7 cellular contexts compared by ENCODE assay signal in genomic region chr21:27984663-27985325, GRCh38.
DNase-seq lines count a peak whose midpoint lies in the region; ATAC-seq and TF ChIP-seq lines count a peak whose summit lies in the region.
"Not testable (repeated sequence)": the region's sequence is repeated elsewhere in the genome, so short reads cannot be mapped to it uniquely, and the experiment has no call there.

No MANE protein-coding gene starts in this region.

- intact Hi-C loops in MCF 10A (cut with micrococcal nuclease) = not testable (repeated sequence)

- not testable (repeated sequence) for H2AK5ac ChIP-seq in mesenchymal stem cell (ENCODE audit: low read length, severe bottlenecking)

- not testable (repeated sequence) for BruUV-seq in MCF 10A (replicated peaks; lab: Mats Ljungman, UMichigan)

- WGBS in mesenchymal stem cell = 100% methylated on average over 1 of the region's 2 CpGs

- H2AFZ ChIP-seq in mesenchymal stem cell (ENCODE audit: low read depth, low read length) = not testable (repeated sequence)

- H2BK12ac ChIP-seq in mesenchymal stem cell (ENCODE audit: low read length in 2 of 2) = not testable (repeated sequence)

- H3K18ac ChIP-seq in mesenchymal stem cell (ENCODE audit: low read depth in 1 of 2, low read length in 2 of 2) = not testable (repeated sequence)

- not testable (repeated sequence) for H3K4me3 Mint-ChIP-seq in MCF 10A (ENCODE audit: unreplicated experiment)

- not testable (repeated sequence) for H3K4me1 ChIP-seq in RWPE2 (ENCODE audit: insufficient read depth, poor library complexity, severe bottlenecking); mesenchymal stem cell (ENCODE audit: control insufficient read depth, insufficient read depth, low read depth, low read length)

- not testable (repeated sequence) for TF ChIP-seq CTCF in AG10803 (conservative IDR thresholded peaks at IDR 0.05; ENCODE audit: low read length); RWPE2 (IDR thresholded peaks at IDR 0.05; ENCODE audit: poor library complexity, severe bottlenecking); MCF 10A (IDR thresholded peaks at IDR 0.05; ENCODE audit: unreplicated experiment); epithelial cell of esophagus (IDR thresholded peaks at IDR 0.05; ENCODE audit: insufficient read depth, low read depth, low read length, missing control alignments)

- not testable (repeated sequence) for H3K27me3 ChIP-seq in RWPE2 (ENCODE audit: insufficient read depth, poor library complexity, severe bottlenecking); mesenchymal stem cell (ENCODE audit: control insufficient read depth in 1 of 2, insufficient read depth in 1 of 2, low read length in 2 of 2)

- not testable (repeated sequence) for H3K79me1 ChIP-seq in mesenchymal stem cell (replicated peaks; ENCODE audit: low read length, poor library complexity, severe bottlenecking)

- H3K9me3 Mint-ChIP-seq in MCF 10A (ENCODE audit: unreplicated experiment) = not testable (repeated sequence)

- H3K36me3 Mint-ChIP-seq in MCF 10A (ENCODE audit: insufficient read depth, unreplicated experiment) = not testable (repeated sequence)

- not testable (repeated sequence) for H3K27ac ChIP-seq in RWPE2 (ENCODE audit: poor library complexity, severe bottlenecking); mesenchymal stem cell (ENCODE audit: low read length, poor library complexity, severe bottlenecking)

- H4K91ac ChIP-seq in mesenchymal stem cell (ENCODE audit: low read length) = not testable (repeated sequence)

- H3K4me1 Mint-ChIP-seq in MCF 10A (ENCODE audit: insufficient read depth, unreplicated experiment) = not testable (repeated sequence)

- POLR2A ChIA-PET in MCF 10A (lab: Yijun Ruan, JAX) = not testable (repeated sequence)

- not testable (repeated sequence) for H3K9me3 ChIP-seq in RWPE2 (ENCODE audit: severe bottlenecking); mesenchymal stem cell (ENCODE audit: control insufficient read depth, low read length)

- DNase-seq in AG10803 (ENCODE audit: low read depth) = peak; percentile 42
- peak; percentile 2 for DNase-seq in HPDE6-E6E7 (ENCODE audit: extremely low spot score)
- DNase-seq in RWPE2 (ENCODE audit: low spot score); mesenchymal stem cell: not testable (repeated sequence)
- DNase-seq in MCF 10A (ENCODE audit: unreplicated experiment) = peak; percentile 1
- peak; percentile 62 for DNase-seq in epithelial cell of esophagus (ENCODE audit: low read depth)
- DNase-seq in fibroblast of the conjunctiva (ENCODE audit: low read depth) = peak; percentile 14

- not testable (repeated sequence) for H3K23ac ChIP-seq in mesenchymal stem cell (ENCODE audit: low read length in 2 of 2)

- H2BK15ac ChIP-seq in mesenchymal stem cell (ENCODE audit: low read depth, poor library complexity, severe bottlenecking) = not testable (repeated sequence)

- H3K27me3 Mint-ChIP-seq in MCF 10A (ENCODE audit: insufficient read depth, unreplicated experiment) = not testable (repeated sequence)

- peak overlapping the region; percentile 53 for H3K9ac ChIP-seq in mesenchymal stem cell (ENCODE audit: low read length)

- not testable (repeated sequence) for H3K4ac ChIP-seq in mesenchymal stem cell (ENCODE audit: low read depth in 1 of 2, low read length in 2 of 2)

- ATAC-seq in RWPE2 (ENCODE audit: low read depth) = peak; percentile 71; the same call in 1 of the 3 replicates

- CTCF ChIA-PET in MCF 10A (lab: Yijun Ruan, JAX) = interaction anchor here (0.6 kb wide), 1 partner anchor 834 kb away, joined by 5 read pairs; no protein-coding TSS in a partner anchor

- not testable (repeated sequence) for H4K8ac ChIP-seq in mesenchymal stem cell (ENCODE audit: low read length)

- H2BK5ac ChIP-seq in mesenchymal stem cell (ENCODE audit: low read depth, low read length, poor library complexity, severe bottlenecking) = not testable (repeated sequence)

- H3K36me3 ChIP-seq in RWPE2 (ENCODE audit: low read depth); mesenchymal stem cell (ENCODE audit: control insufficient read depth in 1 of 2, insufficient read depth in 2 of 2, low read depth in 1 of 2, low read length in 2 of 2): not testable (repeated sequence)

- H3K14ac ChIP-seq in mesenchymal stem cell (ENCODE audit: low read length in 2 of 2) = not testable (repeated sequence)

- H3K27ac Mint-ChIP-seq in MCF 10A (ENCODE audit: low read depth, unreplicated experiment) = not testable (repeated sequence)

- H3K4me2 ChIP-seq in mesenchymal stem cell (ENCODE audit: low read length, poor library complexity, severe bottlenecking) = not testable (repeated sequence)

- not testable (repeated sequence) for H3K4me3 ChIP-seq in AG10803 (ENCODE audit: low read length); RWPE2 (ENCODE audit: severe bottlenecking); epithelial cell of esophagus (ENCODE audit: low read length); mesenchymal stem cell (ENCODE audit: insufficient read depth in 1 of 2, low read depth in 1 of 2, low read length in 2 of 2)

- H2BK120ac ChIP-seq in mesenchymal stem cell (ENCODE audit: low read depth, low read length) = not testable (repeated sequence)
